In the genomic region with DNA sequence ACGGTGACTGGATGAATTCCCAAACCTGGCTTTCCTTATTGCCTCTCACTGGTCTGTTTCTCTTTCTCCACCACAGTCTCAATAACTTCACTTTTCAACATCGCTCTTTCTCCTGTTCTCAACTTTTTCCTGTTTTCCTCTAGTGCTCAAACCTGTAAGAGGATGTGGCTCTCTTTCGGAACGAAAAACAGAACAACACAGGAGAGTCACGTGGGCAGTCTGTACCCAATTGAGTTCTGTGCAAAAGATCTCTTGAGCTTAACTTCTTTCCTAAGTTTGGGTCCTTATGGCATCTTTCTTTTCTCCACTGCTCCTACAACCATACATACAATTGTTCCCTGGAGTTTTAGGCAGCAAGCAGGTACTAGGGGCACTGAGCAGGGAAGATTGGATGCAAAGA, we compare ENCODE assay signal across 9 cellular contexts. TPM values are rescaled to one million over a fixed set of nuclear protein-coding genes. Genes with fewer than 3 reads are reported as not detected.
DNase-seq lines count a peak whose midpoint lies in the region; ATAC-seq and TF ChIP-seq lines count a peak whose summit lies in the region.
"Had no signal": no experiment of that assay in that cellular context is flagged by ENCODE, and none has a peak within 500 bp of the region (broad histone marks: within the 10 kb centered on the region; RNA-seq: fewer than 3 reads in every experiment).

No MANE protein-coding gene starts in this region.

- H3K4me2 ChIP-seq in osteoblast (ENCODE audit: insufficient read depth, low read length): peak overlapping the region; percentile 61

- peak overlapping the region; percentile 55 for H3K4me3 ChIP-seq in osteoblast (ENCODE audit: insufficient read depth, low read length)

- no peaks in the 10 kb centered on the region for H3K36me3 ChIP-seq in osteoblast (ENCODE audit: insufficient read depth, low read length)

- H3K9me3 ChIP-seq in osteoblast (ENCODE audit: low read depth, low read length): no peaks in the 10 kb centered on the region

- H3K4me1 ChIP-seq in osteoblast (ENCODE audit: insufficient read depth, low read length): peaks cover 4% of the 10 kb centered on the region

- no peaks in the 10 kb centered on the region for H4K20me1 ChIP-seq in osteoblast (ENCODE audit: insufficient read depth, low read length)

- no peak overlapping the region for H3K27ac ChIP-seq in osteoblast (ENCODE audit: low read depth, low read length)

- ATAC-seq in GM18511 (IDR thresholded peaks at IDR 0.05; ENCODE audit: unreplicated experiment): peak; percentile 52
- peak; percentile 45 for ATAC-seq in HG02623 (IDR thresholded peaks at IDR 0.05; ENCODE audit: unreplicated experiment)
- ATAC-seq: stimulated activated effector memory CD8-positive, alpha-beta T cell treated with anti-CD3 and anti-CD28 coated beads, Interleukin-12 subunit alpha, Interleukin-12 subunit beta, amount 100 ng/mL, for 72 hours had no signal

- H2AFZ ChIP-seq in osteoblast (ENCODE audit: low read length): peak overlapping the region; percentile 72

- H3K36me3 Mint-ChIP-seq in activated naive CD8-positive, alpha-beta T cell treated with anti-CD3 and anti-CD28 coated beads for 36 hours: peaks cover 8% of the 10 kb centered on the region
- H3K36me3 Mint-ChIP-seq in glutamatergic neuron (ENCODE audit: unreplicated experiment): no peaks in the 10 kb centered on the region
- H3K36me3 Mint-ChIP-seq: stimulated activated effector memory CD8-positive, alpha-beta T cell treated with anti-CD3 and anti-CD28 coated beads, Interleukin-12 subunit alpha, Interleukin-12 subunit beta, amount 100 ng/mL, for 72 hours had no signal

- no peaks in the 10 kb centered on the region for H3K79me2 ChIP-seq in osteoblast (ENCODE audit: insufficient read depth, low read length)

- peaks cover 3% of the 10 kb centered on the region for H3K9me3 Mint-ChIP-seq in activated naive CD8-positive, alpha-beta T cell treated with anti-CD3 and anti-CD28 coated beads for 36 hours
- H3K9me3 Mint-ChIP-seq in glutamatergic neuron (ENCODE audit: unreplicated experiment): peaks cover 2% of the 10 kb centered on the region
- H3K9me3 Mint-ChIP-seq: stimulated activated effector memory CD8-positive, alpha-beta T cell treated with anti-CD3 and anti-CD28 coated beads, Interleukin-12 subunit alpha, Interleukin-12 subunit beta, amount 100 ng/mL, for 72 hours had no signal

- peak overlapping the region; percentile 60 for H3K4me3 Mint-ChIP-seq in activated naive CD8-positive, alpha-beta T cell treated with anti-CD3 and anti-CD28 coated beads for 36 hours
- no peak overlapping the region for H3K4me3 Mint-ChIP-seq in glutamatergic neuron (ENCODE audit: unreplicated experiment)
- H3K4me3 Mint-ChIP-seq: stimulated activated effector memory CD8-positive, alpha-beta T cell treated with anti-CD3 and anti-CD28 coated beads, Interleukin-12 subunit alpha, Interleukin-12 subunit beta, amount 100 ng/mL, for 72 hours had no signal

- no peaks in the 10 kb centered on the region for H3K27me3 Mint-ChIP-seq in activated naive CD8-positive, alpha-beta T cell treated with anti-CD3 and anti-CD28 coated beads for 36 hours
- H3K27me3 Mint-ChIP-seq in glutamatergic neuron (ENCODE audit: unreplicated experiment): no peaks in the 10 kb centered on the region

- peak overlapping the region; percentile 22 for H3K27ac Mint-ChIP-seq in activated naive CD8-positive, alpha-beta T cell treated with anti-CD3 and anti-CD28 coated beads for 36 hours
- H3K27ac Mint-ChIP-seq in glutamatergic neuron (ENCODE audit: unreplicated experiment): no peak overlapping the region
- H3K27ac Mint-ChIP-seq: stimulated activated effector memory CD8-positive, alpha-beta T cell treated with anti-CD3 and anti-CD28 coated beads, Interleukin-12 subunit alpha, Interleukin-12 subunit beta, amount 100 ng/mL, for 72 hours had no signal

- H3K4me1 Mint-ChIP-seq in activated naive CD8-positive, alpha-beta T cell treated with anti-CD3 and anti-CD28 coated beads for 36 hours: peaks cover 49% of the 10 kb centered on the region
- H3K4me1 Mint-ChIP-seq in glutamatergic neuron (ENCODE audit: low read depth, unreplicated experiment): no peaks in the 10 kb centered on the region

- TF ChIP-seq CTCF in osteoblast (IDR thresholded peaks at IDR 0.05; ENCODE audit: extremely low read depth, low read depth, low read length): no peak
- TF ChIP-seq CTCF in glutamatergic neuron (IDR thresholded peaks at IDR 0.05; ENCODE audit: partially characterized antibody, unreplicated experiment): no peak

- no peaks in the 10 kb centered on the region for H3K27me3 ChIP-seq in osteoblast (ENCODE audit: insufficient read depth, low read length)

- no peak for DNase-seq in activated naive CD8-positive, alpha-beta T cell treated with anti-CD3 and anti-CD28 coated beads for 36 hours
- DNase-seq in osteoblast (ENCODE audit: insufficient read length, low spot score, missing footprints): no peak
- no peak for DNase-seq in glutamatergic neuron
- no peak for DNase-seq in NCI-H748 (lab: John Stamatoyannopoulos, UW; ENCODE audit: unreplicated experiment)
- DNase-seq in stimulated activated CD4-positive, alpha-beta T cell treated with anti-CD3 and anti-CD28 coated beads, Interleukin-4, amount 100 ng/mL, for 1 hour: no peak
- DNase-seq: NCI-H2171 had no signal

RNA-seq across cellular contexts. Expression of a gene that starts 8.9 kb away (rescaled TPM):
- total RNA-seq in activated naive CD8-positive, alpha-beta T cell treated with anti-CD3 and anti-CD28 coated beads for 36 hours: under 1 TPM; 0.22 to 0.89 TPM
- 0.36 TPM in 1 of 2 replicates, not detected in the other for total RNA-seq in osteoblast
- not detected for total RNA-seq in glutamatergic neuron (ENCODE audit: unreplicated experiment)

RNA-seq across cellular contexts. Expression of a gene that starts 58.8 kb away (rescaled TPM):
- total RNA-seq in activated naive CD8-positive, alpha-beta T cell treated with anti-CD3 and anti-CD28 coated beads for 36 hours: 10 to 100 TPM; 24.6 to 25.2 TPM
- total RNA-seq in osteoblast (0.59 and 0.72 TPM in 2 replicates), glutamatergic neuron (ENCODE audit: unreplicated experiment) (not detected)

Comparison
In these comparisons a context has a peak if more than half of its experiments do, and no peak if none do; other contexts are left out.
1. RNA of a gene that starts 58.8 kb away (total RNA-seq): 24.6 to 25.2 TPM in activated naive CD8-positive, alpha-beta T cell treated with anti-CD3 and anti-CD28 coated beads for 36 hours; 0.59 to 0.72 TPM in osteoblast and not detected in glutamatergic neuron (single experiment); every median in the first group is over 10 times any median in the second.